Comparison of ENCODE assay signal across 23 cellular contexts in the genomic region with DNA sequence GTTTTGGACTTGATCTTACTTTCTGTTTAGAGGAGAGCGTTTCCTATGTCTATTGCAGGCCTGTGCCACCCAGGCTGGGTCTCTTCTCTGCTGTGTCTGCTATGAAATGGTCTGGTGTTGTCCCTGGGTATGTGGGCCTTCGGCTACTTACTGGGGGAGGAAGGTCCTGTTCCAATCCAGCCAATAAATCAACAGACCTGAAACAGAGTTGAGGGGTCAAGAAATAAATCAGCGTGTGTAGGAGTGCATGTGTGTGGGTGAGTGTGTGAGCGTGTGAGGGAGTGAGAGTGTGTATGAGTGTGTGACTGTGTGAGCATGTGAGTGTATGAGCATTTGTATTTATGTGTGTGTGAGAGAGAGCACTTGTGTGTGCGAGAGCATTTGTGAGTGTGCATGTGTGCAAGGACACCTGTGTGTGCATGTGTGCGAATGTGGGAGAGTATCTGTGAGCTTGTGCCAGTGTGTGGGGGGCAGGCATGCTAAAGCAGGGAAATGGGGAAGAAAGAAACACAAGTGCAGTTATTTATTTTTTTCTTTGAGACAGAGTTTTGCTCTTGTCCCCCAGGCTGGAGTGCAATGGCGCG.
"Had no signal": no experiment of that assay in that cellular context is flagged by ENCODE, and none has a peak within 500 bp of the region (broad histone marks: within the 10 kb centered on the region; RNA-seq: fewer than 3 reads in every experiment).

No MANE protein-coding gene starts in this region.

- H3K36me3 ChIP-seq: ascending aorta, breast epithelium, esophagus muscularis mucosa, gastroesophageal sphincter, heart left ventricle, neutrophil, pancreas, tibial artery, uterus had no signal

- H3K9me3 ChIP-seq: ascending aorta, breast epithelium, esophagus muscularis mucosa, gastroesophageal sphincter, heart left ventricle, neutrophil, pancreas, tibial artery, uterus had no signal

- H3K27me3 ChIP-seq: ascending aorta, breast epithelium, esophagus muscularis mucosa, gastroesophageal sphincter, neutrophil, pancreas, tibial artery, uterus had no signal

- DNase-seq: activated CD4-positive, alpha-beta T cell treated with anti-CD3 and anti-CD28 coated beads, Interleukin-2, amount 50 U/mL, for 1 hour; activated CD4-positive, CD25-positive, alpha-beta regulatory T cell treated with anti-CD3 and anti-CD28 coated beads, Interleukin-2, amount 50 U/mL, for 72 hours; activated CD8-positive, alpha-beta memory T cell treated with anti-CD3 and anti-CD28 coated beads, Interleukin-2, amount 50 U/mL, for 4 hours; activated gamma-delta T cell; activated T-cell treated with anti-CD3 and anti-CD28 coated beads, Interleukin-2, amount 50 U/mL, for 4 hours; cerebellar nuclear complex; effector CD4-positive, alpha-beta T cell; mesenchymal stem cell; naive thymus-derived CD8-positive, alpha-beta T cell; stimulated activated CD4-positive, alpha-beta T cell treated with anti-CD3 and anti-CD28 coated beads, Interleukin-12 subunit alpha, Interleukin-12 subunit beta, amount 100 ng/mL, for 4 hours; stimulated activated CD4-positive, alpha-beta T cell treated with anti-CD3 and anti-CD28 coated beads, Interleukin-1b, Interleukin-23, amount 100 ng/mL, for 48 hours; stimulated activated CD8-positive, alpha-beta memory T cell treated with anti-CD3 and anti-CD28 coated beads, Interleukin-4, amount 100 ng/mL, for 48 hours; stimulated activated naive CD4-positive, alpha-beta T cell treated with Interleukin-2 at 50 U/mL for 16 hours; substantia nigra; uterus had no signal

- H3K4me1 ChIP-seq: ascending aorta, breast epithelium, esophagus muscularis mucosa, gastroesophageal sphincter, pancreas, tibial artery, uterus had no signal

- H3K27ac ChIP-seq: ascending aorta, breast epithelium, esophagus muscularis mucosa, gastroesophageal sphincter, heart left ventricle, neutrophil, pancreas, tibial artery had no signal

- ATAC-seq: activated T-cell treated with anti-CD3 and anti-CD28 coated beads, Interleukin-2, amount 50 U/mL, for 4 hours; gastroesophageal sphincter; naive thymus-derived CD8-positive, alpha-beta T cell had no signal

- H3K4me3 ChIP-seq: ascending aorta, breast epithelium, esophagus muscularis mucosa, gastroesophageal sphincter, heart left ventricle, pancreas, tibial artery, uterus had no signal
